Comparison of ENCODE assay signal across 18 cellular contexts in the genomic region with DNA sequence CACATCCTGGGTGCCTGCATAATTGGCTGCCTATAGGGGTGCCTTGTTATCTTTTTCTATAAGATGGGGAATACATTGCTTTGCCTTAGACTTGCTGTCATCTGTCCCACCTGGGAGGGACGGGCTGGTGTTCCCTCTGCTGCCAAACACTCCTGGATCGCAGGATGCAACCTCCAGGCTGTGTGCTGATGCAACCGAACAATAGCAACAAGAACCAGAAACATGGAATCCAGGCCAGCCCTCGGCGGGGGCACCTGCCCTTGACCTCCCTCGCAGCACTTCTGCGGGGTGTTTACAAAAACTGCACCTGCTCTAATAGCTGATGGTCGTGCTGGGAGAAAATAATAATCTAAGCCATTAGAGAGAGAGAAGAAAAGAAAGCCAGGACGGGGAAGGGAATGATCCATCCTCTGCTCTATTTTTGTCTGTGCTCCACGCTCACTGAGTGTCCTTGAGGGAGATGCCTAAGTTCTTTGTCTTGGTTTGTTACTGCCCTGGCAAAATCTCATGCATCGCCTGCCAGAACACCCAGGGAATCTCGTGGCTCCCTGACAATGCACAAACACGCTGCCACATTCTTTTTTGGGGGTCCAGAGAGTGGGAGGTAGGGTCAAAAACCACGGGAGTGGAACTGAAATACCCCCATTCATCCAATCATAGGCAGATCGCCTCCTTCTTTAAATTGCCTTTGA.
DNase-seq lines count a peak whose midpoint lies in the region; ATAC-seq and TF ChIP-seq lines count a peak whose summit lies in the region.
"Had no signal": no experiment of that assay in that cellular context is flagged by ENCODE, and none has a peak within 500 bp of the region (broad histone marks: within the 10 kb centered on the region; RNA-seq: fewer than 3 reads in every experiment).

No MANE protein-coding gene starts in this region.

- no peaks in the 10 kb centered on the region for H3K36me3 Mint-ChIP-seq in nephron (ENCODE audit: low read depth)
- H3K36me3 Mint-ChIP-seq in activated naive CD4-positive, alpha-beta T cell treated with anti-CD3 and anti-CD28 coated beads, Interleukin-2, amount 50 U/mL, for 72 hours, result peaks cover 4 to 5% of the 10 kb centered on the region in 2 donors

- intact Hi-C loops in dorsolateral prefrontal cortex (cut with DNase I), result no loop called here
- intact Hi-C loops in tibial artery (cut with DNase I; ENCODE audit: low total_unique reads), result loop anchor here (10.0 kb wide), 1 partner anchor 498 kb away; no protein-coding TSS in a partner anchor

- H3K9me3 ChIP-seq in tibial artery, result no peaks in the 10 kb centered on the region
- H3K9me3 ChIP-seq: ascending aorta had no signal

- H3K27me3 Mint-ChIP-seq in nephron (ENCODE audit: low read depth), result no peaks in the 10 kb centered on the region
- H3K27me3 Mint-ChIP-seq: dendritic cell treated with granulocyte-macrophage colony-stimulating factor and Interleukin-4, amounts not matched to agents 40 ng/mL and 50 ng/mL, for 4 days had no signal

- CTCF ChIA-PET in GM10248 (lab: Yijun Ruan, JAX), result no interaction called here

- H3K27ac ChIP-seq in dorsolateral prefrontal cortex, result peak overlapping the region in 50 of 59 donors; percentile 4 to 88 (median 61)
- peak overlapping the region; percentile 83 to 87 for H3K27ac ChIP-seq in tibial artery
- H3K27ac ChIP-seq: C4-2B had no signal

- DNase-seq in NCI-H1417 (lab: John Stamatoyannopoulos, UW) (peak in 2 of 3 experiments; percentile 10 to 50), NCI-H1417 treated with DMSO at 0.1 percent for 48 hours (lab: John Stamatoyannopoulos, UW) (no peak), dorsolateral prefrontal cortex (peak in 1 of 10 donors; percentile 66), tibial artery (no peak), GM10248 (ENCODE audit: extremely low spot score) (no peak)
- DNase-seq in activated naive CD4-positive, alpha-beta T cell treated with anti-CD3 and anti-CD28 coated beads, Interleukin-2, amount 50 U/mL, for 72 hours (ENCODE audit: low spot score in 2 of 2), result no peak
- DNase-seq: activated effector memory CD4-positive, alpha-beta T cell treated with anti-CD3 and anti-CD28 coated beads, Interleukin-2, amount 50 U/mL, for 16 hours; DMS53; hippocampal formation; NK-92 treated with Interleukin-12 subunit alpha and Interleukin-12 subunit beta, amount 100 ng/mL, for 24 hours; stimulated activated CD4-positive, alpha-beta T cell treated with anti-CD3 and anti-CD28 coated beads, Interleukin-2, amount 100 ng/mL, for 24 hours had no signal

- H3K27ac Mint-ChIP-seq in nephron, result peak overlapping the region in 2 of 3 experiments; percentile 29 to 53
- peak overlapping the region in 1 of 2 donors; percentile 39 for H3K27ac Mint-ChIP-seq in activated naive CD4-positive, alpha-beta T cell treated with anti-CD3 and anti-CD28 coated beads, Interleukin-2, amount 50 U/mL, for 72 hours
- H3K27ac Mint-ChIP-seq: dendritic cell treated with granulocyte-macrophage colony-stimulating factor and Interleukin-4, amounts not matched to agents 40 ng/mL and 50 ng/mL, for 4 days had no signal

- peaks cover 0 to 60% (median 34%) of the 10 kb centered on the region in 4 donors for H3K4me1 ChIP-seq in tibial artery

- H3K27me3 ChIP-seq in dorsolateral prefrontal cortex, result no peaks in the 10 kb centered on the region
- no peaks in the 10 kb centered on the region for H3K27me3 ChIP-seq in tibial artery
- H3K27me3 ChIP-seq: ascending aorta had no signal

- H3K4me3 ChIP-seq in dorsolateral prefrontal cortex (peak overlapping the region in 3 of 59 donors; percentile 3 to 16 (median 4)), tibial artery (no peak overlapping the region)
- H3K4me3 ChIP-seq: ascending aorta had no signal

- H3K4me3 Mint-ChIP-seq in nephron, result no peak overlapping the region
- H3K4me3 Mint-ChIP-seq: dendritic cell treated with granulocyte-macrophage colony-stimulating factor and Interleukin-4, amounts not matched to agents 40 ng/mL and 50 ng/mL, for 4 days had no signal

- H3K4me1 Mint-ChIP-seq in nephron, result peaks cover 40% of the 10 kb centered on the region

- POLR2A ChIA-PET in GM10248 (lab: Yijun Ruan, JAX), result no interaction called here

- H3K36me3 ChIP-seq in tibial artery, result no peaks in the 10 kb centered on the region
- H3K36me3 ChIP-seq: ascending aorta had no signal

- no peak for ATAC-seq in GM19328 (IDR thresholded peaks at IDR 0.05; ENCODE audit: unreplicated experiment)
- ATAC-seq in activated naive CD4-positive, alpha-beta T cell treated with anti-CD3 and anti-CD28 coated beads, Interleukin-2, amount 50 U/mL, for 72 hours, result no peak
- ATAC-seq: esophagus mucosa, left lobe of liver had no signal

- TF ChIP-seq CTCF in dorsolateral prefrontal cortex (IDR thresholded peaks at IDR 0.05 in 54 of 56, conservative IDR thresholded peaks at IDR 0.05 in 2 of 56; ENCODE audit: low read depth in 1 of 56, partially characterized antibody in 56 of 56) (no peak), nephron (IDR thresholded peaks at IDR 0.05; ENCODE audit: unreplicated experiment in 3 of 3) (no peak), tibial artery (IDR thresholded peaks at IDR 0.05) (no peak), GM10248 (IDR thresholded peaks at IDR 0.05; ENCODE audit: control extremely low read depth, extremely low read depth, low read depth, missing control alignments) (no peak)

- H3K9me3 Mint-ChIP-seq in nephron, result peaks cover 2% of the 10 kb centered on the region
- peaks cover 14 to 15% of the 10 kb centered on the region in 2 donors for H3K9me3 Mint-ChIP-seq in activated naive CD4-positive, alpha-beta T cell treated with anti-CD3 and anti-CD28 coated beads, Interleukin-2, amount 50 U/mL, for 72 hours

Comparison
In these comparisons a context has a peak if more than half of its experiments do, and no peak if none do; other contexts are left out.
1. DNase-seq: peak in NCI-H1417 (2 of 3); none in NCI-H1417 treated with DMSO at 0.1 percent for 48 hours (single experiment), tibial artery (0 of 2), GM10248 (single experiment) and activated naive CD4-positive, alpha-beta T cell treated with anti-CD3 and anti-CD28 coated beads, Interleukin-2, amount 50 U/mL, for 72 hours (0 of 2).